ENCODE assay signal across 34 cellular contexts in genomic region chr12:11534064-11534463, GRCh38.
"Had no signal": no experiment of that assay in that cellular context is flagged by ENCODE, and none has a peak within 500 bp of the region (broad histone marks: within the 10 kb centered on the region; RNA-seq: fewer than 3 reads in every experiment).

No MANE protein-coding gene starts in this region.

- H3K27ac ChIP-seq: adrenal gland, body of pancreas, brain microvascular endothelial cell, breast epithelium, VCaP had no signal

- H3K36me3 ChIP-seq: adrenal gland, brain microvascular endothelial cell, breast epithelium had no signal

- DNase-seq: activated B cell treated with CpG ODN at 0.5 μM for 24 hours; activated CD4-positive, alpha-beta memory T cell treated with anti-CD3 and anti-CD28 coated beads for 36 hours; activated CD4-positive, alpha-beta T cell treated with anti-CD3 and anti-CD28 coated beads for 4 hours; activated CD4-positive, alpha-beta T cell treated with anti-CD3 and anti-CD28 coated beads, Interleukin-2, amount 10 ng/mL, durations not matched to agents 24 days and 14 days; activated CD4-positive, alpha-beta T cell treated with anti-CD3 and anti-CD28 coated beads, Interleukin-2, amount 50 U/mL, for 1 hour; activated CD4-positive, alpha-beta T cell treated with anti-CD3 and anti-CD28 coated beads, Interleukin-2, amount 50 U/mL, for 4 hours; activated CD4-positive, CD25-positive, alpha-beta regulatory T cell treated with anti-CD3 and anti-CD28 coated beads, Interleukin-2, amount 50 U/mL, for 72 hours; activated CD8-positive, alpha-beta memory T cell treated with anti-CD3 and anti-CD28 coated beads, Interleukin-2, amount 50 U/mL, for 4 hours; activated CD8-positive, alpha-beta T cell treated with anti-CD3 and anti-CD28 coated beads for 36 hours; activated effector memory CD4-positive, alpha-beta T cell treated with anti-CD3 and anti-CD28 coated beads, Interleukin-2, amount 50 U/mL, for 16 hours; activated gamma-delta T cell treated with Interleukin-2 at 50 U/mL for 16 hours; activated naive CD4-positive, alpha-beta T cell; activated naive CD4-positive, alpha-beta T cell treated with anti-CD3 and anti-CD28 coated beads for 36 hours; activated naive CD4-positive, alpha-beta T cell treated with anti-CD3 and anti-CD28 coated beads, Interleukin-2, amount 50 U/mL, for 16 hours; activated naive CD8-positive, alpha-beta T cell treated with anti-CD3 and anti-CD28 coated beads for 36 hours; activated T-cell treated with anti-CD3 and anti-CD28 coated beads for 4 hours; activated T-cell treated with anti-CD3 and anti-CD28 coated beads, Interleukin-2, amount 50 U/mL, for 1 hour; activated T-cell treated with anti-CD3 and anti-CD28 coated beads, Interleukin-2, amount 50 U/mL, for 4 hours; activated T-cell treated with anti-CD3 and anti-CD28 coated beads, Interleukin-2, amount 50 U/mL, for 72 hours; adrenal gland; amniotic stem cell; aorta; body of pancreas; brain microvascular endothelial cell; central memory CD4-positive, alpha-beta T cell; T-helper 2 cell; T-helper 9 cell had no signal

- H3K4me1 ChIP-seq: adrenal gland, body of pancreas, breast epithelium had no signal

- H3K27me3 ChIP-seq: adrenal gland, body of pancreas, brain microvascular endothelial cell, breast epithelium had no signal

- ATAC-seq: activated CD8-positive, alpha-beta T cell treated with anti-CD3 and anti-CD28 coated beads for 36 hours; activated naive CD4-positive, alpha-beta T cell treated with anti-CD3 and anti-CD28 coated beads, Interleukin-2, amount 50 U/mL, for 72 hours; activated T-cell treated with anti-CD3 and anti-CD28 coated beads, Interleukin-2, amount 50 U/mL, for 4 hours; activated T-cell treated with anti-CD3 and anti-CD28 coated beads, Interleukin-2, amount 50 U/mL, for 72 hours; activated T-helper 17 cell treated with anti-CD3 and anti-CD28 coated beads, Interleukin-2, amount 50 U/mL, for 72 hours; body of pancreas had no signal

- FAIRE-seq: astrocyte, colon, TTC549 had no signal

- H3K9me3 ChIP-seq: adrenal gland, body of pancreas, breast epithelium had no signal

- H3K4me3 ChIP-seq: adrenal gland, body of pancreas, breast epithelium had no signal
